Comparison of ENCODE assay signal across 1 cellular context in genomic region chr1:115476616-115477015, GRCh38.
TF ChIP-seq lines count a peak whose summit lies in the region.

No MANE protein-coding gene starts in this region.

TF ChIP-seq in HCT116, 20 proteins besides CTCF, POLR2A, EP300 and RAD21 (continued from another document):
- TF ChIP-seq REST (IDR thresholded peaks at IDR 0.05; ENCODE audit: low read depth) = no peak
- no peak for TF ChIP-seq YY1 (IDR thresholded peaks at IDR 0.05; ENCODE audit: extremely low read depth, insufficient replicate concordance, low read depth, low read length)
- TF ChIP-seq SIN3A (IDR thresholded peaks at IDR 0.05; ENCODE audit: low read depth) = no peak
- TF ChIP-seq EZH2 (IDR thresholded peaks at IDR 0.05) = no peak
- no peak for TF ChIP-seq CEBPB (IDR thresholded peaks at IDR 0.05; ENCODE audit: low read depth)
- TF ChIP-seq ZFX (IDR thresholded peaks at IDR 0.05) = no peak
- no peak for TF ChIP-seq SRF (IDR thresholded peaks at IDR 0.05; ENCODE audit: low read depth)
